ENCODE assay signal across 1 cellular context in the genomic region with DNA sequence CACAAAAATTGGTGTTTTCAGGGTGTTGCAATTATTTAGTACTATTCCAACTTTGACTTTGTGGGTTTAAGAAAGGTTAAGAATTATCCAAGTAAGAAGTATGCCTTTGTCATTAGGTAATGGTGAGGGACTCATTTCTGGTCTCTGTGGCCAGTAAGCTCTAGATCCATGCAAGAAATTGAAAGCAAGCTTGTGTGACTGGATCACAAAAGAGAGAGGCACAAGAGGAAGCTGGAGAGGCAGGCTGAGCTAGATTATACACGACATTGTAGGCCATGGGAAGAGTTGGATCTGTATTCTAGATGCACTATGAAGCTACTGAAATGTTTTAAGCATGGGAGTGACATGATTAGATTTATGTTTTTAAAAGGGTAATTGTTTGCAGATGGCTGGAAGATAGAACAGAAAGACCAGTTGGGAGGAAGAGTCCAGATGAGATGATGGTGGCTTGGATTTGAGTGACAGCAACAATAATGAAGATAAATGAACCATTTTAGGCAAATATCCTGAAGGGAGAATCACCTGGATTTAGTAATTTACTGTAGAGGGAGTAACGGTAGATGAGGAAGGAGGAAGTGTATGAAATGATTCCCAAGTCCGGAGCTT.
TF ChIP-seq lines count a peak whose summit lies in the region.

No MANE protein-coding gene starts in this region.

TF ChIP-seq in GM23338, 12 proteins besides CTCF, POLR2A, EP300 and RAD21 (continued from another document):
- TF ChIP-seq ZNF462 (CRISPR knock-in tag; IDR thresholded peaks at IDR 0.05) (no peak), JUNB (IDR thresholded peaks at IDR 0.05; ENCODE audit: unreplicated experiment) (no peak)
